Comparison of ENCODE assay signal across 18 cellular contexts in genomic region chr3:11547498-11547897, GRCh38.
"Had no signal": no experiment of that assay in that cellular context is flagged by ENCODE, and none has a peak within 500 bp of the region (broad histone marks: within the 10 kb centered on the region; RNA-seq: fewer than 3 reads in every experiment).

No MANE protein-coding gene starts in this region.

- H3K4me3 Mint-ChIP-seq: dendritic cell treated with granulocyte-macrophage colony-stimulating factor and Interleukin-4, amounts not matched to agents 40 ng/mL and 50 ng/mL, for 4 days; naive thymus-derived CD4-positive, alpha-beta T cell had no signal

- H3K27me3 Mint-ChIP-seq: dendritic cell treated with granulocyte-macrophage colony-stimulating factor and Interleukin-4, amounts not matched to agents 40 ng/mL and 50 ng/mL, for 4 days; naive thymus-derived CD4-positive, alpha-beta T cell had no signal

- H3K9me3 ChIP-seq: testis, uterus had no signal

- DNase-seq: activated naive CD4-positive, alpha-beta T cell treated with Interleukin-2 at 50 U/mL for 16 hours; brain microvascular endothelial cell; caudate nucleus; effector CD4-positive, alpha-beta T cell; erythroblast; hippocampal formation; kidney glomerular epithelial cell; left lung; naive thymus-derived CD4-positive, alpha-beta T cell; stimulated activated CD4-positive, alpha-beta T cell treated with anti-CD3 and anti-CD28 coated beads, Interleukin-2, amount 100 ng/mL, for 48 hours; stimulated activated CD8-positive, alpha-beta memory T cell treated with anti-CD3 and anti-CD28 coated beads, Interleukin-4, amount 100 ng/mL, for 48 hours; stimulated activated naive CD4-positive, alpha-beta T cell; testis; trophoblast cell; uterus had no signal

- H3K36me3 ChIP-seq: brain microvascular endothelial cell, left lung, uterus had no signal

- H3K9me3 Mint-ChIP-seq: neural crest cell had no signal

- H3K27ac ChIP-seq: brain microvascular endothelial cell, testis, uterus had no signal

- H3K4me3 ChIP-seq: left lung, lung, testis, uterus had no signal

- H3K27me3 ChIP-seq: brain microvascular endothelial cell, left lung, testis, uterus had no signal

- ATAC-seq: left lung; naive thymus-derived CD4-positive, alpha-beta T cell had no signal
